ENCODE assay signal across 19 cellular contexts in genomic region chr11:72575533-72576170, GRCh38.
DNase-seq lines count a peak whose midpoint lies in the region; ATAC-seq and TF ChIP-seq lines count a peak whose summit lies in the region.
"Had no signal": no experiment of that assay in that cellular context is flagged by ENCODE, and none has a peak within 500 bp of the region (broad histone marks: within the 10 kb centered on the region; RNA-seq: fewer than 3 reads in every experiment).

No MANE protein-coding gene starts in this region.

- no peak for TF ChIP-seq CTCF in gastroesophageal sphincter (IDR thresholded peaks at IDR 0.05)

- no peak overlapping the region for H2AFZ ChIP-seq in trophoblast cell (ENCODE audit: insufficient read depth, low read length, poor library complexity)

- H3K4me3 ChIP-seq in trophoblast cell (ENCODE audit: low read depth, low read length) (no peak overlapping the region), gastroesophageal sphincter (no peak overlapping the region)
- H3K4me3 ChIP-seq: BLaER1 treated with 17β-estradiol and CSF1 and Interleukin-3, amounts not matched to agents 10 nM and 100 nM had no signal

- H3K27ac ChIP-seq in caudate nucleus (ENCODE audit: low read depth, low read length) = peak overlapping the region; percentile 19
- no peak overlapping the region for H3K27ac ChIP-seq in trophoblast cell (ENCODE audit: low read depth, low read length)
- no peak overlapping the region for H3K27ac ChIP-seq in gastroesophageal sphincter
- H3K27ac ChIP-seq: BLaER1 treated with 17β-estradiol and CSF1 and Interleukin-3, amounts not matched to agents 10 nM and 100 nM had no signal

- H3K79me1 ChIP-seq in trophoblast cell (ENCODE audit: low read length) = peaks cover 7% of the 10 kb centered on the region

- no peak overlapping the region for H3K9ac ChIP-seq in trophoblast cell (ENCODE audit: low read length)
- H3K9ac ChIP-seq: BLaER1 treated with 17β-estradiol and CSF1 and Interleukin-3, amounts not matched to agents 10 nM and 100 nM had no signal

- H3K27me3 ChIP-seq in trophoblast cell (ENCODE audit: insufficient read depth, low read length) (no peaks in the 10 kb centered on the region), gastroesophageal sphincter (no peaks in the 10 kb centered on the region)
- H3K27me3 ChIP-seq: BLaER1 treated with 17β-estradiol and CSF1 and Interleukin-3, amounts not matched to agents 10 nM and 100 nM had no signal

- H2BK12ac ChIP-seq in trophoblast cell (ENCODE audit: low read length) = peak overlapping the region; percentile 19

- peak; percentile 50 for DNase-seq in activated effector memory CD4-positive, alpha-beta T cell treated with anti-CD3 and anti-CD28 coated beads, Interleukin-2, amount 50 U/mL, for 16 hours
- no peak for DNase-seq in activated effector memory CD4-positive, alpha-beta T cell treated with Interleukin-2 at 50 U/mL for 16 hours
- DNase-seq in caudate nucleus (lab: John Stamatoyannopoulos, UW) = no peak
- DNase-seq in trophoblast cell = no peak
- no peak for DNase-seq in inferior parietal cortex (ENCODE audit: extremely low spot score)
- no peak for DNase-seq in GOT3 (lab: John Stamatoyannopoulos, UW)
- DNase-seq: DMS153, EL, KBM-7, NCI-H1417 treated with DMSO at 0.1 percent for 48 hours, NCI-H1930, NCI-H2171, NCI-H446, NCI-H69, SHP77 treated with DMSO at 0.1 percent for 48 hours had no signal

- no peak overlapping the region for H3K4me2 ChIP-seq in trophoblast cell (ENCODE audit: low read length)

- no peak overlapping the region for H4K12ac ChIP-seq in trophoblast cell (ENCODE audit: low read depth, low read length)

- H3K9me3 ChIP-seq in trophoblast cell (ENCODE audit: insufficient read depth, low read depth, low read length) (peaks cover 4% of the 10 kb centered on the region), gastroesophageal sphincter (no peaks in the 10 kb centered on the region)
- H3K9me3 ChIP-seq: BLaER1 treated with 17β-estradiol and CSF1 and Interleukin-3, amounts not matched to agents 10 nM and 100 nM had no signal

- TF ChIP-seq POLR2A in gastroesophageal sphincter (IDR thresholded peaks at IDR 0.05) = no peak

- no peak overlapping the region for H4K8ac ChIP-seq in trophoblast cell (ENCODE audit: low read depth, low read length)

- no peak overlapping the region for H3K23ac ChIP-seq in trophoblast cell (ENCODE audit: low read length)

- no peak overlapping the region for H2BK120ac ChIP-seq in trophoblast cell (ENCODE audit: insufficient read depth, low read length, poor library complexity)

- no peaks in the 10 kb centered on the region for H3K79me2 ChIP-seq in trophoblast cell (ENCODE audit: control insufficient read depth, insufficient read depth, low read length, poor library complexity)

- WGBS in trophoblast cell (ENCODE audit: extremely low coverage, insufficient coverage, insufficient read length) = no CpG with 5 or more reads among the region's 10 CpGs
- 50 to 100% methylated on average over 1 to 3 of the region's 10 CpGs for WGBS in gastroesophageal sphincter (ENCODE audit: low coverage in 1 of 2), 2 donors

- H3K4ac ChIP-seq in trophoblast cell (ENCODE audit: low read depth, low read length) = no peak overlapping the region

- TF ChIP-seq EP300 in gastroesophageal sphincter (IDR thresholded peaks at IDR 0.05) = no peak

- no peak overlapping the region for H3K18ac ChIP-seq in trophoblast cell (ENCODE audit: low read length)

- H3K36me3 ChIP-seq in trophoblast cell (ENCODE audit: control insufficient read depth in 1 of 2, insufficient read depth in 2 of 2, low read length in 2 of 2) (no peaks in the 10 kb centered on the region), gastroesophageal sphincter (peaks cover 0 to 53% of the 10 kb centered on the region in 2 donors)
- H3K36me3 ChIP-seq: BLaER1 treated with 17β-estradiol and CSF1 and Interleukin-3, amounts not matched to agents 10 nM and 100 nM had no signal

- H2AK5ac ChIP-seq in trophoblast cell (ENCODE audit: low read length) = peak overlapping the region; percentile 0

- H4K91ac ChIP-seq in trophoblast cell (ENCODE audit: low read depth, low read length) = peak overlapping the region; percentile 40

- no peak overlapping the region for H3K14ac ChIP-seq in trophoblast cell (ENCODE audit: low read length)

- H3K4me1 ChIP-seq in trophoblast cell (ENCODE audit: control insufficient read depth in 1 of 2, insufficient read depth in 2 of 2, low read length in 2 of 2) (peaks cover 22 to 28% of the 10 kb centered on the region in 2 experiments), gastroesophageal sphincter (peaks cover 0 to 8% (median 0%) of the 10 kb centered on the region in 3 donors)

- ATAC-seq in HG03280 (IDR thresholded peaks at IDR 0.05; ENCODE audit: unreplicated experiment) (no peak), gastroesophageal sphincter (no peak)
- ATAC-seq: HCT116 had no signal

- H2BK5ac ChIP-seq in trophoblast cell (ENCODE audit: low read depth, low read length, poor library complexity) = no peak overlapping the region
